Comparison of ENCODE assay signal across 9 cellular contexts in the genomic region with DNA sequence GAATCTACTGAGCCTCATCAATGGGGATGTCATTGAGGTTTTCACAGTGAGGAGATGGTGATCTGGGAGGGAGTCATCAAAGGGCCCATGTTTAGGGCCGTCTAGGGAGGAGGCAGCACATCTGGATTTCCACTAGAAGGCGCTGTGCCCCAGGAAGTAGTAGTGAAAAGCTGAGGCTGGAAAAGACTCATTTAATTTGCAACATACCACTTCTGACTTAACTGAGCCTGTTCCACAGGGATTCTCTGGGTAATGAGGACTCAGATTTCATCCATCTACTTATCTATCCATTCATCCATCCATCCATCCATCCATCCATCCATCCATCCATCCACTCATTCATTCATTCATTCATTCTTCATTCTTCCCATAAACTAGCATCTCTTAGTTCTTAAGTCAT. TPM values are rescaled to one million over a fixed set of nuclear protein-coding genes. Genes with fewer than 3 reads are reported as not detected.
DNase-seq lines count a peak whose midpoint lies in the region; ATAC-seq and TF ChIP-seq lines count a peak whose summit lies in the region.
"Had no signal": no experiment of that assay in that cellular context is flagged by ENCODE, and none has a peak within 500 bp of the region (broad histone marks: within the 10 kb centered on the region; RNA-seq: fewer than 3 reads in every experiment).

No MANE protein-coding gene starts in this region.

- peaks cover 15% of the 10 kb centered on the region; the same call in 1 of the 2 replicates for H3K27me3 Mint-ChIP-seq in HFFc6 (ENCODE audit: insufficient read depth)
- peaks cover 26% of the 10 kb centered on the region for H3K27me3 Mint-ChIP-seq in activated CD8-positive, alpha-beta memory T cell treated with anti-CD3 and anti-CD28 coated beads, Interleukin-2, amount 10 ng/mL, durations not matched to agents 7 days and 5 days
- peaks cover 32% of the 10 kb centered on the region for H3K27me3 Mint-ChIP-seq in osteocyte (ENCODE audit: unreplicated experiment)

- ATAC-seq in activated CD8-positive, alpha-beta memory T cell treated with anti-CD3 and anti-CD28 coated beads, Interleukin-2, amount 10 ng/mL, durations not matched to agents 7 days and 5 days = peak; percentile 35
- ATAC-seq in esophagus mucosa = peak; percentile 23
- no peak for ATAC-seq in GM19463 (IDR thresholded peaks at IDR 0.05; ENCODE audit: unreplicated experiment)

- no peaks in the 10 kb centered on the region for H3K9me3 Mint-ChIP-seq in HFFc6
- no peaks in the 10 kb centered on the region for H3K9me3 Mint-ChIP-seq in activated CD8-positive, alpha-beta memory T cell treated with anti-CD3 and anti-CD28 coated beads, Interleukin-2, amount 10 ng/mL, durations not matched to agents 7 days and 5 days (ENCODE audit: low read depth)
- no peaks in the 10 kb centered on the region for H3K9me3 Mint-ChIP-seq in osteocyte (ENCODE audit: unreplicated experiment)

- H3K4me1 Mint-ChIP-seq in HFFc6 (ENCODE audit: low read depth) = no peaks in the 10 kb centered on the region
- H3K4me1 Mint-ChIP-seq in activated CD8-positive, alpha-beta memory T cell treated with anti-CD3 and anti-CD28 coated beads, Interleukin-2, amount 10 ng/mL, durations not matched to agents 7 days and 5 days = peaks cover 5% of the 10 kb centered on the region
- no peaks in the 10 kb centered on the region for H3K4me1 Mint-ChIP-seq in osteocyte (ENCODE audit: unreplicated experiment)

- DNase-seq in COR-L47 (lab: John Stamatoyannopoulos, UW) (peak; percentile 74), HFFc6 (peak; percentile 70), NCI-H748 treated with DMSO at 0.1 percent for 48 hours (lab: John Stamatoyannopoulos, UW) (peak; percentile 55), osteocyte (ENCODE audit: extremely low spot score, unreplicated experiment) (no peak), occipital lobe (lab: John Stamatoyannopoulos, UW) (no peak)
- DNase-seq in activated CD8-positive, alpha-beta memory T cell treated with anti-CD3 and anti-CD28 coated beads, Interleukin-2, amount 10 ng/mL, durations not matched to agents 7 days and 5 days = peak; percentile 81

- H3K4me3 Mint-ChIP-seq in HFFc6 (no peak overlapping the region), osteocyte (ENCODE audit: unreplicated experiment) (no peak overlapping the region)
- H3K4me3 Mint-ChIP-seq in activated CD8-positive, alpha-beta memory T cell treated with anti-CD3 and anti-CD28 coated beads, Interleukin-2, amount 10 ng/mL, durations not matched to agents 7 days and 5 days = no peak overlapping the region

- TF ChIP-seq CTCF in HFFc6 (IDR thresholded peaks at IDR 0.05) (peak; percentile 92), osteocyte (IDR thresholded peaks at IDR 0.05) (peak; percentile 60)

- H3K27ac Mint-ChIP-seq in HFFc6 (no peak overlapping the region), osteocyte (ENCODE audit: unreplicated experiment) (no peak overlapping the region)
- H3K27ac Mint-ChIP-seq in activated CD8-positive, alpha-beta memory T cell treated with anti-CD3 and anti-CD28 coated beads, Interleukin-2, amount 10 ng/mL, durations not matched to agents 7 days and 5 days = no peak overlapping the region

- H3K36me3 Mint-ChIP-seq in HFFc6 (ENCODE audit: low read depth) = no peaks in the 10 kb centered on the region
- no peaks in the 10 kb centered on the region for H3K36me3 Mint-ChIP-seq in activated CD8-positive, alpha-beta memory T cell treated with anti-CD3 and anti-CD28 coated beads, Interleukin-2, amount 10 ng/mL, durations not matched to agents 7 days and 5 days
- no peaks in the 10 kb centered on the region for H3K36me3 Mint-ChIP-seq in osteocyte (ENCODE audit: unreplicated experiment)

- CTCF ChIA-PET in activated CD8-positive, alpha-beta memory T cell treated with anti-CD3 and anti-CD28 coated beads, Interleukin-2, amount 10 ng/mL, durations not matched to agents 7 days and 5 days (lab: Charles Lee) = interaction anchor here (0.6 to 17.2 kb wide), 31 partner anchors 8 to 778 kb away, joined by 3 to 258 read pairs (median 5); a partner anchor contains a TSS

RNA-seq across cellular contexts. Expression of a gene that starts 17.4 kb away (rescaled TPM):
- 1 to 10 TPM; 2.1 to 3.1 (median 2.1) TPM for total RNA-seq in HFFc6 (2021; fragmentation: NEBNext Ultra II Directional; extraction: Animal tissue kit (Norgen Biotek cat#: 25700))
- total RNA-seq in activated CD8-positive, alpha-beta memory T cell treated with anti-CD3 and anti-CD28 coated beads, Interleukin-2, amount 10 ng/mL, durations not matched to agents 7 days and 5 days = 1 to 10 TPM; 2.2 to 4.5 TPM
- total RNA-seq in esophagus mucosa (1.6 TPM), osteocyte (15.7 and 15.8 TPM in 2 replicates), occipital lobe (54.9 TPM)

RNA-seq across cellular contexts. Expression of a gene that starts 46.8 kb away (rescaled TPM):
- total RNA-seq in HFFc6 (2021; fragmentation: NEBNext Ultra II Directional; extraction: Animal tissue kit (Norgen Biotek cat#: 25700)) = not detected
- total RNA-seq in activated CD8-positive, alpha-beta memory T cell treated with anti-CD3 and anti-CD28 coated beads, Interleukin-2, amount 10 ng/mL, durations not matched to agents 7 days and 5 days = not detected
- total RNA-seq in esophagus mucosa (not detected), osteocyte (not detected in 2 replicates), occipital lobe (not detected)
- total RNA-seq: SJSA1 had no signal

Comparison
In these comparisons a context has a peak if more than half of its experiments do, and no peak if none do; other contexts are left out.
1. DNase-seq: peak in COR-L47 (single experiment), HFFc6 (single experiment), NCI-H748 treated with DMSO at 0.1 percent for 48 hours (single experiment) and activated CD8-positive, alpha-beta memory T cell treated with anti-CD3 and anti-CD28 coated beads, Interleukin-2, amount 10 ng/mL, durations not matched to agents 7 days and 5 days (single experiment); none in osteocyte (single experiment) and occipital lobe (single experiment).